In genomic region chr22:49657275-49657973, GRCh38 we compare ENCODE assay signal across 8 cellular contexts.
DNase-seq lines count a peak whose midpoint lies in the region; ATAC-seq, FAIRE-seq and TF ChIP-seq lines count a peak whose summit lies in the region.

No MANE protein-coding gene starts in this region.

- H3K4me2 ChIP-seq in HepG2 (ENCODE audit: low read depth, low read length): no peak overlapping the region
- peak overlapping the region; percentile 61 for H3K4me2 ChIP-seq in PC-9

- TF ChIP-seq EP300 in HepG2 (IDR thresholded peaks at IDR 0.05; ENCODE audit: low read depth in 2 of 2, low read length in 2 of 2) (no peak), HepG2 (CRISPR knock-in tag; IDR thresholded peaks at IDR 0.05; ENCODE audit: borderline replicate concordance) (no peak)

- DNase-seq in HepG2 (ENCODE audit: low spot score) (no peak), PC-9 (peak in 1 of 2 experiments; percentile 56), RCC 7860 (ENCODE audit: low spot score) (no peak)
- peak; percentile 66 for DNase-seq in activated T-helper 9 cell treated with anti-CD3 and anti-CD28 coated beads, Interleukin-2, amount 50 U/mL, for 16 hours (ENCODE audit: low read depth)
- peak; percentile 33 to 76 for DNase-seq in stimulated activated CD8-positive, alpha-beta memory T cell treated with anti-CD3 and anti-CD28 coated beads, Interleukin-7, amount 100 ng/mL, for 48 hours (ENCODE audit: extremely low read depth in 1 of 2, low read depth in 1 of 2)

- TF ChIP-seq POLR2A in HepG2 (IDR thresholded peaks at IDR 0.05; ENCODE audit: insufficient read depth in 1 of 2, low read depth in 2 of 2, low read length in 2 of 2): no peak

- TF ChIP-seq CTCF in liver (IDR thresholded peaks at IDR 0.05; ENCODE audit: low read depth, low read length, missing input control) (no peak), HepG2 (CRISPR knock-in tag; IDR thresholded peaks at IDR 0.05) (no peak), PC-9 (conservative IDR thresholded peaks at IDR 0.05) (no peak)

- POLR2A ChIA-PET in HepG2 (lab: Yijun Ruan, JAX) (no interaction called here), PC-9 (lab: Charles Lee; ENCODE audit: unreplicated experiment) (no interaction called here)

- TF ChIP-seq RAD21 in liver (IDR thresholded peaks at IDR 0.05) (peak in 1 of 2 donors; percentile 3), HepG2 (CRISPR knock-in tag; IDR thresholded peaks at IDR 0.05) (no peak)

- no peaks in the 10 kb centered on the region for H3K9me3 ChIP-seq in liver (ENCODE audit: control insufficient read depth in 4 of 4, low read length in 3 of 4)
- H3K9me3 ChIP-seq in HepG2 (ENCODE audit: low read length): no peaks in the 10 kb centered on the region
- H3K9me3 ChIP-seq in PC-9 (ENCODE audit: insufficient read depth, low read depth): no peaks in the 10 kb centered on the region
- H3K9me3 ChIP-seq in mononuclear cell (ENCODE audit: low read depth, low read length): no peaks in the 10 kb centered on the region

- H3F3A ChIP-seq in PC-9 (ENCODE audit: insufficient read depth, low read depth): no peaks in the 10 kb centered on the region

- in situ Hi-C loops in HepG2 (cut with HindIII; ENCODE audit: extremely low pct_ligation_motif_present, low pct_unique_long_range_greater_than_20kb): no loop called here

- H3K4me3 ChIP-seq in liver (ENCODE audit: low read depth in 1 of 3, low read length in 3 of 3) (peak overlapping the region; percentile 24 to 60 (median 41)), HepG2 (replicated peaks in 1 of 3; ENCODE audit: insufficient read depth in 1 of 3, low read depth in 2 of 3, low read length in 3 of 3) (no peak overlapping the region), PC-9 (peak overlapping the region; percentile 55), mononuclear cell (ENCODE audit: low read length) (peak overlapping the region; percentile 88)

- peak overlapping the region; percentile 71 to 72 for H3K27ac ChIP-seq in liver (ENCODE audit: low read depth in 1 of 2, low read length in 2 of 2)
- H3K27ac ChIP-seq in HepG2 (ENCODE audit: extremely low read length, insufficient read depth, low read length): no peak overlapping the region
- H3K27ac ChIP-seq in PC-9: no peak overlapping the region

- no peaks in the 10 kb centered on the region for H3K9me2 ChIP-seq in PC-9 (ENCODE audit: insufficient read depth)

- 63% methylated on average over 24 of the region's 24 CpGs for WGBS in liver
- WGBS in HepG2 (ENCODE audit: low lambda C conversion rate): 30% methylated on average over 14 of the region's 24 CpGs

- H3K4me1 ChIP-seq in liver (ENCODE audit: control insufficient read depth in 4 of 4, insufficient read depth in 4 of 4, low read length in 3 of 4) (no peaks in the 10 kb centered on the region), HepG2 (ENCODE audit: insufficient read depth, low read length) (no peaks in the 10 kb centered on the region), PC-9 (replicated peaks; ENCODE audit: insufficient read depth) (no peaks in the 10 kb centered on the region), mononuclear cell (ENCODE audit: insufficient read depth, low read length) (peaks cover 33% of the 10 kb centered on the region)

- intact Hi-C loops in HepG2 (cut with micrococcal nuclease; ENCODE audit: unreplicated experiment): no loop called here
- intact Hi-C loops in PC-9 (cut with micrococcal nuclease; ENCODE audit: unreplicated experiment): no loop called here

- H4K20me1 ChIP-seq in HepG2 (ENCODE audit: insufficient read depth, low read length) (no peaks in the 10 kb centered on the region), PC-9 (ENCODE audit: insufficient read depth) (no peaks in the 10 kb centered on the region)

- FAIRE-seq in HepG2 (lab: Jason Lieb, UNC) (no peak), RCC 7860 (lab: Jason Lieb, UNC) (no peak)

- BruUV-seq in HepG2 (replicated peaks; lab: Mats Ljungman, UMichigan): no TSS peak
- BruUV-seq in PC-9 (replicated peaks; lab: Mats Ljungman, UMichigan): no TSS peak

- H2AFZ ChIP-seq in HepG2 (ENCODE audit: low read length) (no peak overlapping the region), PC-9 (peak overlapping the region; percentile 82)

- ATAC-seq in HepG2 (no peak), GM18870 (IDR thresholded peaks at IDR 0.05; ENCODE audit: unreplicated experiment) (no peak)

- CTCF ChIA-PET in HepG2 (lab: Yijun Ruan, JAX; ENCODE audit: low intra/inter-chr PET ratio, low total read pairs) (no interaction called here), PC-9 (lab: Charles Lee) (no interaction called here)

- no peaks in the 10 kb centered on the region for H3K27me3 ChIP-seq in liver (ENCODE audit: control insufficient read depth in 4 of 4, insufficient read depth in 4 of 4, low read length in 3 of 4)
- peaks cover 20 to 75% of the 10 kb centered on the region in 2 experiments for H3K27me3 ChIP-seq in HepG2 (ENCODE audit: control insufficient read depth in 1 of 2, insufficient read depth in 2 of 2, low read length in 2 of 2)
- peaks cover 97% of the 10 kb centered on the region for H3K27me3 ChIP-seq in PC-9 (ENCODE audit: insufficient read depth, low read depth)
- H3K27me3 ChIP-seq in mononuclear cell (ENCODE audit: insufficient read depth, low read length): no peaks in the 10 kb centered on the region

- H3K9ac ChIP-seq in liver (ENCODE audit: low read depth in 1 of 2, low read length in 2 of 2) (peak overlapping the region in 1 of 2 donors; percentile 13), HepG2 (ENCODE audit: insufficient read depth, low read depth, low read length) (no peak overlapping the region)

- H3K79me2 ChIP-seq in HepG2 (ENCODE audit: insufficient read depth, low read length) (no peaks in the 10 kb centered on the region), PC-9 (ENCODE audit: low read depth) (peaks cover 25% of the 10 kb centered on the region)

- H3K36me3 ChIP-seq in liver (ENCODE audit: control insufficient read depth in 4 of 4, insufficient read depth in 3 of 4, low read depth in 1 of 4, low read length in 3 of 4) (no peaks in the 10 kb centered on the region), HepG2 (replicated peaks in 1 of 2; ENCODE audit: control insufficient read depth in 1 of 2, insufficient read depth in 2 of 2, low read length in 2 of 2) (no peaks in the 10 kb centered on the region), PC-9 (ENCODE audit: low read depth) (no peaks in the 10 kb centered on the region)

TF ChIP-seq in liver, 16 proteins besides CTCF, POLR2A, EP300 and RAD21 (continues in another document):
- peak in 1 of 2 donors; percentile 15 for TF ChIP-seq GABPA (IDR thresholded peaks at IDR 0.05 in 1 of 2, conservative IDR thresholded peaks at IDR 0.05 in 1 of 2)
- no peak for TF ChIP-seq RXRA (IDR thresholded peaks at IDR 0.05)
- TF ChIP-seq ZBTB33 (IDR thresholded peaks at IDR 0.05): peak; percentile 98

TF ChIP-seq in HepG2, 621 proteins besides CTCF, POLR2A, EP300 and RAD21 (continues in another document):
- TF ChIP-seq, protein P1, sequence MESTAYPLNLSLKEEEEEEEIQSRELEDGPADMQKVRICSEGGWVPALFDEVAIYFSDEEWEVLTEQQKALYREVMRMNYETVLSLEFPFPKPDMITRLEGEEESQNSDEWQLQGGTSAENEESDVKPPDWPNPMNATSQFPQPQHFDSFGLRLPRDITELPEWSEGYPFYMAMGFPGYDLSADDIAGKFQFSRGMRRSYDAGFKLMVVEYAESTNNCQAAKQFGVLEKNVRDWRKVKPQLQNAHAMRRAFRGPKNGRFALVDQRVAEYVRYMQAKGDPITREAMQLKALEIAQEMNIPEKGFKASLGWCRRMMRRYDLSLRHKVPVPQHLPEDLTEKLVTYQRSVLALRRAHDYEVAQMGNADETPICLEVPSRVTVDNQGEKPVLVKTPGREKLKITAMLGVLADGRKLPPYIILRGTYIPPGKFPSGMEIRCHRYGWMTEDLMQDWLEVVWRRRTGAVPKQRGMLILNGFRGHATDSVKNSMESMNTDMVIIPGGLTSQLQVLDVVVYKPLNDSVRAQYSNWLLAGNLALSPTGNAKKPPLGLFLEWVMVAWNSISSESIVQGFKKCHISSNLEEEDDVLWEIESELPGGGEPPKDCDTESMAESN (CRISPR knock-in tag; conservative IDR thresholded peaks at IDR 0.05): no peak
- TF ChIP-seq FOXC1 (CRISPR knock-in tag; IDR thresholded peaks at IDR 0.05; ENCODE audit: borderline replicate concordance) (no peak), ZNF652 (CRISPR knock-in tag; IDR thresholded peaks at IDR 0.05; ENCODE audit: borderline replicate concordance, low read depth) (no peak), ISX (CRISPR knock-in tag; conservative IDR thresholded peaks at IDR 0.05) (no peak), MEF2D (CRISPR knock-in tag; IDR thresholded peaks at IDR 0.05) (no peak), PTBP1 (IDR thresholded peaks at IDR 0.05; ENCODE audit: low read depth, low read length, poor library complexity, severe bottlenecking) (no peak), ZNF274 (CRISPR knock-in tag; IDR thresholded peaks at IDR 0.05) (no peak), ZNF724P (CRISPR knock-in tag; IDR thresholded peaks at IDR 0.05; ENCODE audit: borderline replicate concordance) (no peak), NCOA5 (CRISPR knock-in tag; IDR thresholded peaks at IDR 0.05) (no peak), MZF1 (CRISPR knock-in tag; IDR thresholded peaks at IDR 0.05; ENCODE audit: borderline replicate concordance) (no peak), FOXM1 (CRISPR knock-in tag; IDR thresholded peaks at IDR 0.05) (no peak)
- TF ChIP-seq, protein P2, sequence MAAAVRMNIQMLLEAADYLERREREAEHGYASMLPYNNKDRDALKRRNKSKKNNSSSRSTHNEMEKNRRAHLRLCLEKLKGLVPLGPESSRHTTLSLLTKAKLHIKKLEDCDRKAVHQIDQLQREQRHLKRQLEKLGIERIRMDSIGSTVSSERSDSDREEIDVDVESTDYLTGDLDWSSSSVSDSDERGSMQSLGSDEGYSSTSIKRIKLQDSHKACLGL (CRISPR knock-in tag; IDR thresholded peaks at IDR 0.05): no peak
- TF ChIP-seq, protein P3, sequence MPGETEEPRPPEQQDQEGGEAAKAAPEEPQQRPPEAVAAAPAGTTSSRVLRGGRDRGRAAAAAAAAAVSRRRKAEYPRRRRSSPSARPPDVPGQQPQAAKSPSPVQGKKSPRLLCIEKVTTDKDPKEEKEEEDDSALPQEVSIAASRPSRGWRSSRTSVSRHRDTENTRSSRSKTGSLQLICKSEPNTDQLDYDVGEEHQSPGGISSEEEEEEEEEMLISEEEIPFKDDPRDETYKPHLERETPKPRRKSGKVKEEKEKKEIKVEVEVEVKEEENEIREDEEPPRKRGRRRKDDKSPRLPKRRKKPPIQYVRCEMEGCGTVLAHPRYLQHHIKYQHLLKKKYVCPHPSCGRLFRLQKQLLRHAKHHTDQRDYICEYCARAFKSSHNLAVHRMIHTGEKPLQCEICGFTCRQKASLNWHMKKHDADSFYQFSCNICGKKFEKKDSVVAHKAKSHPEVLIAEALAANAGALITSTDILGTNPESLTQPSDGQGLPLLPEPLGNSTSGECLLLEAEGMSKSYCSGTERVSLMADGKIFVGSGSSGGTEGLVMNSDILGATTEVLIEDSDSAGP (CRISPR knock-in tag; IDR thresholded peaks at IDR 0.05; ENCODE audit: borderline replicate concordance): no peak
- TF ChIP-seq, protein P4, sequence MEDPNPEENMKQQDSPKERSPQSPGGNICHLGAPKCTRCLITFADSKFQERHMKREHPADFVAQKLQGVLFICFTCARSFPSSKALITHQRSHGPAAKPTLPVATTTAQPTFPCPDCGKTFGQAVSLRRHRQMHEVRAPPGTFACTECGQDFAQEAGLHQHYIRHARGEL (CRISPR knock-in tag; IDR thresholded peaks at IDR 0.05): no peak

Comparison
In these comparisons a context has a peak if more than half of its experiments do, and no peak if none do; other contexts are left out.
1. H3K27ac ChIP-seq: peak in liver (2 of 2); none in HepG2 (single experiment) and PC-9 (single experiment).
2. H3K4me3 ChIP-seq: peak in liver (3 of 3), PC-9 (single experiment) and mononuclear cell (single experiment); none in HepG2 (0 of 3).
3. DNase-seq: peak in activated T-helper 9 cell treated with anti-CD3 and anti-CD28 coated beads, Interleukin-2, amount 50 U/mL, for 16 hours (single experiment) and stimulated activated CD8-positive, alpha-beta memory T cell treated with anti-CD3 and anti-CD28 coated beads, Interleukin-7, amount 100 ng/mL, for 48 hours (2 of 2); none in HepG2 (single experiment) and RCC 7860 (single experiment).